ENCODE assay signal across 9 cellular contexts in genomic region chr1:8259498-8260290, GRCh38. TPM values are rescaled to one million over a fixed set of nuclear protein-coding genes. Genes with fewer than 3 reads are reported as not detected.
A peak's percentile ranks its signal among the peaks of the same experiment; 100 is the strongest.
DNase-seq lines count a peak whose midpoint lies in the region; ATAC-seq, FAIRE-seq and TF ChIP-seq lines count a peak whose summit lies in the region.
"Had no signal": no experiment of that assay in that cellular context is flagged by ENCODE, and none has a peak within 500 bp of the region (broad histone marks: within the 10 kb centered on the region; RNA-seq: fewer than 3 reads in every experiment).

No MANE protein-coding gene starts in this region.

- peaks cover 17% of the 10 kb centered on the region for H3K4me1 Mint-ChIP-seq in endothelial cell (ENCODE audit: unreplicated experiment)

- TF ChIP-seq CTCF in endothelial cell (IDR thresholded peaks at IDR 0.05; ENCODE audit: unreplicated experiment): no peak
- TF ChIP-seq CTCF in omental fat pad (IDR thresholded peaks at IDR 0.05): no peak

- DNase-seq in AG20443 (ENCODE audit: low spot score): peak; percentile 67
- peak; percentile 92 for DNase-seq in NCI-H2196 treated with DMSO at 0.1 percent for 48 hours (lab: John Stamatoyannopoulos, UW; ENCODE audit: unreplicated experiment)
- DNase-seq in endothelial cell (ENCODE audit: low spot score): no peak
- no peak for DNase-seq in omental fat pad (ENCODE audit: low spot score)
- DNase-seq in HEK293T (ENCODE audit: extremely low spot score): no peak
- DNase-seq in NCI-H2171 (lab: John Stamatoyannopoulos, UW): no peak
- no peak for DNase-seq in frontal cortex (ENCODE audit: low spot score in 2 of 2)

- H3K27me3 Mint-ChIP-seq in endothelial cell (ENCODE audit: unreplicated experiment): peaks cover 4% of the 10 kb centered on the region

- H3K4me3 Mint-ChIP-seq in endothelial cell (ENCODE audit: unreplicated experiment): no peak overlapping the region

- peaks cover 4% of the 10 kb centered on the region for H3K36me3 Mint-ChIP-seq in endothelial cell (ENCODE audit: low read depth, unreplicated experiment)

- H3K9me3 Mint-ChIP-seq in endothelial cell (ENCODE audit: unreplicated experiment): no peaks in the 10 kb centered on the region

- CTCF ChIA-PET in HEK293T (lab: Yijun Ruan, JAX): interaction anchor here (0.9 kb wide), 1 partner anchor 90 kb away, joined by 3 read pairs; no protein-coding TSS in a partner anchor

- peak overlapping the region; percentile 48 for H3K27ac Mint-ChIP-seq in endothelial cell (ENCODE audit: unreplicated experiment)

- POLR2A ChIA-PET in HEK293T (lab: Yijun Ruan, JAX): no interaction called here

- FAIRE-seq in frontal cortex (lab: Jason Lieb, UNC): no peak
- FAIRE-seq: TTC549 had no signal

- ATAC-seq in omental fat pad (ENCODE audit: low FRiP score): peak; percentile 73
- no peak for ATAC-seq in GM21360 (IDR thresholded peaks at IDR 0.05; ENCODE audit: unreplicated experiment)

TF ChIP-seq in HEK293T, 16 proteins besides CTCF, POLR2A, EP300 and RAD21:
- no peak for TF ChIP-seq SP1 (IDR thresholded peaks at IDR 0.05)
- no peak for TF ChIP-seq PKNOX1 (IDR thresholded peaks at IDR 0.05)
- TF ChIP-seq CTBP1 (IDR thresholded peaks at IDR 0.05; ENCODE audit: borderline replicate concordance): no peak
- no peak for TF ChIP-seq L3MBTL2 (conservative IDR thresholded peaks at IDR 0.05)
- TF ChIP-seq ELF4 (IDR thresholded peaks at IDR 0.05): no peak
- TF ChIP-seq LEF1 (IDR thresholded peaks at IDR 0.05; ENCODE audit: borderline replicate concordance): no peak
- no peak for TF ChIP-seq TARDBP (IDR thresholded peaks at IDR 0.05)
- TF ChIP-seq ZNF384 (IDR thresholded peaks at IDR 0.05): no peak
- TF ChIP-seq ARNT (IDR thresholded peaks at IDR 0.05): no peak
- TF ChIP-seq BHLHE40 (IDR thresholded peaks at IDR 0.05; ENCODE audit: borderline replicate concordance): no peak
- TF ChIP-seq HDGF (IDR thresholded peaks at IDR 0.05; ENCODE audit: borderline replicate concordance): no peak
- TF ChIP-seq NFRKB (IDR thresholded peaks at IDR 0.05): no peak
- TF ChIP-seq FOXK2 (IDR thresholded peaks at IDR 0.05): no peak

RNA-seq across cellular contexts. Expression of gene SLC45A1, which starts 58.2 kb away (rescaled TPM):
- total RNA-seq in endothelial cell (ENCODE audit: unreplicated experiment) (0.62 TPM), omental fat pad (1 to 10 TPM in 3 of 4 donors, under 1 TPM in 1; 0.84 to 4.1 (median 2.7) TPM), frontal cortex (8.6 TPM)

Comparison
In these comparisons a context has a peak if more than half of its experiments do, and no peak if none do; other contexts are left out.
1. DNase-seq: peak in AG20443 (single experiment) and NCI-H2196 treated with DMSO at 0.1 percent for 48 hours (single experiment); none in endothelial cell (single experiment), omental fat pad (single experiment), HEK293T (single experiment), NCI-H2171 (single experiment) and frontal cortex (0 of 2).